Comparison of ENCODE assay signal across 1 cellular context in genomic region chr5:179732412-179732917, GRCh38.
TF ChIP-seq lines count a peak whose summit lies in the region.

Gene MAML1, plus strand, starts transcription at chr5:179732822. Its CDS starts 291 bp downstream, at chr5:179733113.

TF ChIP-seq in WTC11, 78 proteins besides CTCF, POLR2A, EP300 and RAD21 (continued from another document):
- TF ChIP-seq ZNF532 (CRISPR knock-in tag; IDR thresholded peaks at IDR 0.05; ENCODE audit: borderline replicate concordance), result no peak
- peak; percentile 79 for TF ChIP-seq ETV6 (CRISPR knock-in tag; IDR thresholded peaks at IDR 0.05)
- TF ChIP-seq FOXK1 (CRISPR knock-in tag; IDR thresholded peaks at IDR 0.05), result no peak
- no peak for TF ChIP-seq MXD4 (CRISPR knock-in tag; IDR thresholded peaks at IDR 0.05; ENCODE audit: borderline replicate concordance)
- TF ChIP-seq CREM (CRISPR knock-in tag; IDR thresholded peaks at IDR 0.05), result peak; percentile 49; the same call in 1 of the 2 replicates
- TF ChIP-seq NFE2L1 (CRISPR knock-in tag; IDR thresholded peaks at IDR 0.05), result no peak
- TF ChIP-seq E2F4 (CRISPR knock-in tag; IDR thresholded peaks at IDR 0.05; ENCODE audit: borderline replicate concordance, low read depth), result no peak
- TF ChIP-seq OVOL2 (CRISPR knock-in tag; IDR thresholded peaks at IDR 0.05; ENCODE audit: borderline replicate concordance), result no peak
- TF ChIP-seq FOXJ3 (CRISPR knock-in tag; IDR thresholded peaks at IDR 0.05; ENCODE audit: borderline replicate concordance), result no peak
- 0 out of 2 replicates have a peak, but pooled peaks have one; percentile 72 for TF ChIP-seq ZNF232 (CRISPR knock-in tag; IDR thresholded peaks at IDR 0.05)
- TF ChIP-seq USF1 (CRISPR knock-in tag; IDR thresholded peaks at IDR 0.05), result peak; percentile 19; the same call in 1 of the 2 replicates
- no peak for TF ChIP-seq ZNF671 (CRISPR knock-in tag; IDR thresholded peaks at IDR 0.05)
- no peak for TF ChIP-seq RELA (CRISPR knock-in tag; IDR thresholded peaks at IDR 0.05; ENCODE audit: borderline replicate concordance)
- TF ChIP-seq PREB (CRISPR knock-in tag; IDR thresholded peaks at IDR 0.05; ENCODE audit: borderline replicate concordance), result no peak
- no peak for TF ChIP-seq ZMAT4 (CRISPR knock-in tag; IDR thresholded peaks at IDR 0.05)
- TF ChIP-seq JAZF1 (CRISPR knock-in tag; IDR thresholded peaks at IDR 0.05), result no peak
- TF ChIP-seq MAX (CRISPR knock-in tag; IDR thresholded peaks at IDR 0.05), result peak; percentile 71
- no peak for TF ChIP-seq GTF2I (CRISPR knock-in tag; conservative IDR thresholded peaks at IDR 0.05)
- no peak for TF ChIP-seq ZNF281 (CRISPR knock-in tag; IDR thresholded peaks at IDR 0.05)
- no peak for TF ChIP-seq ZNF396 (CRISPR knock-in tag; IDR thresholded peaks at IDR 0.05; ENCODE audit: borderline replicate concordance)
- TF ChIP-seq E2F1 (CRISPR knock-in tag; IDR thresholded peaks at IDR 0.05), result no peak
- TF ChIP-seq USF2 (CRISPR knock-in tag; IDR thresholded peaks at IDR 0.05), result 0 out of 2 replicates have a peak, but pooled peaks have one; percentile 35
- TF ChIP-seq MLX (CRISPR knock-in tag; IDR thresholded peaks at IDR 0.05), result no peak
- TF ChIP-seq SP1 (CRISPR knock-in tag; conservative IDR thresholded peaks at IDR 0.05), result peak; percentile 70
- 0 out of 2 replicates have a peak, but pooled peaks have one; percentile 5 for TF ChIP-seq ERG (CRISPR knock-in tag; IDR thresholded peaks at IDR 0.05)
- no peak for TF ChIP-seq FOXP4 (CRISPR knock-in tag; IDR thresholded peaks at IDR 0.05)
- no peak for TF ChIP-seq NR2C2 (CRISPR knock-in tag; IDR thresholded peaks at IDR 0.05)
- TF ChIP-seq TEAD1 (CRISPR knock-in tag; IDR thresholded peaks at IDR 0.05), result peak; percentile 86; the same call in 1 of the 2 replicates
- peak; percentile 78; the same call in 1 of the 2 replicates for TF ChIP-seq EMX1 (CRISPR knock-in tag; IDR thresholded peaks at IDR 0.05)
